In genomic region chr11:86511086-86511551, GRCh38 we compare ENCODE assay signal across 1 cellular context.
TF ChIP-seq lines count a peak whose summit lies in the region.

No MANE protein-coding gene starts in this region.

TF ChIP-seq in SK-N-SH treated with all-trans-retinoic acid at 6 μM for 48 hours, 23 proteins besides CTCF, POLR2A, EP300 and RAD21 (continued from another document):
- TF ChIP-seq ESRRG (CRISPR knock-in tag; IDR thresholded peaks at IDR 0.05) (no peak), ZNF8 (CRISPR knock-in tag; IDR thresholded peaks at IDR 0.05) (no peak), ZNF565 (CRISPR knock-in tag; conservative IDR thresholded peaks at IDR 0.05; ENCODE audit: low read depth) (no peak), PPARA (CRISPR knock-in tag; IDR thresholded peaks at IDR 0.05; ENCODE audit: borderline replicate concordance) (no peak), GLIS3 (CRISPR knock-in tag; IDR thresholded peaks at IDR 0.05) (no peak), SNAI2 (CRISPR knock-in tag; IDR thresholded peaks at IDR 0.05) (no peak), POU6F1 (CRISPR knock-in tag; IDR thresholded peaks at IDR 0.05; ENCODE audit: borderline replicate concordance, low read depth) (no peak), ZNF70 (CRISPR knock-in tag; IDR thresholded peaks at IDR 0.05) (no peak), ZFP3 (CRISPR knock-in tag; IDR thresholded peaks at IDR 0.05) (no peak), TSHZ2 (CRISPR knock-in tag; IDR thresholded peaks at IDR 0.05) (no peak), RARB (CRISPR knock-in tag; IDR thresholded peaks at IDR 0.05) (no peak), TCF4 (CRISPR knock-in tag; IDR thresholded peaks at IDR 0.05; ENCODE audit: borderline replicate concordance) (no peak), ZC3H10 (CRISPR knock-in tag; IDR thresholded peaks at IDR 0.05) (no peak), OSR1 (CRISPR knock-in tag; IDR thresholded peaks at IDR 0.05) (no peak)
